ENCODE assay signal across 21 cellular contexts in the genomic region with DNA sequence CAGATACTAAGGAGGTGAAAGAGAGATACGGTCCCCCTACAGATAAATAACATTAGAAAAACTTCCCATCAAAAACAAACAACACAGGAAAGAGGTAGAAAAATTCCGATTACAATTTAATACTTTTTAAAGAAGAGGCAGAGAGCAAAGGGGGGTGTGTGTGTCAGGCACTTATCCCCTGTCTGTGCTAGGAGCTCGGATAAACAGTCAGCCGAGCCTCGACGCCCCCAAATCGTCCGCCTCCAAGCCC. TPM values are rescaled to one million over a fixed set of nuclear protein-coding genes. Genes with fewer than 3 reads are reported as not detected.
A peak's percentile ranks its signal among the peaks of the same experiment; 100 is the strongest.
DNase-seq lines count a peak whose midpoint lies in the region; ATAC-seq, FAIRE-seq and TF ChIP-seq lines count a peak whose summit lies in the region.
"Had no signal": no experiment of that assay in that cellular context is flagged by ENCODE, and none has a peak within 500 bp of the region (broad histone marks: within the 10 kb centered on the region; RNA-seq: fewer than 3 reads in every experiment).

No MANE protein-coding gene starts in this region.

- H3K36me3 ChIP-seq in GM12878 (ENCODE audit: control insufficient read depth in 2 of 2, insufficient read depth in 2 of 2, low read length in 1 of 2): no peaks in the 10 kb centered on the region
- H3K36me3 ChIP-seq in kidney epithelial cell (ENCODE audit: control insufficient read depth, insufficient read depth, low read length): peaks cover 5% of the 10 kb centered on the region
- H3K36me3 ChIP-seq: BLaER1 treated with 17β-estradiol and CSF1 and Interleukin-3, amounts not matched to agents 10 nM and 100 nM; heart left ventricle; right atrium auricular region; uterus had no signal

- POLR2A ChIA-PET in GM12878 (lab: Charles Lee): no interaction called here

- no peaks in the 10 kb centered on the region for H3K4me1 ChIP-seq in GM12878 (ENCODE audit: control insufficient read depth, insufficient read depth, low read length)

- peaks cover 30% of the 10 kb centered on the region for H3K4me1 Mint-ChIP-seq in activated naive CD4-positive, alpha-beta T cell treated with anti-CD3 and anti-CD28 coated beads, Interleukin-2, amount 50 U/mL, for 24 hours
- peaks cover 24% of the 10 kb centered on the region for H3K4me1 Mint-ChIP-seq in type B pancreatic cell (ENCODE audit: unreplicated experiment)

- 10% methylated on average over 8 of the region's 8 CpGs for WGBS in GM12878 (ENCODE audit: insufficient coverage, insufficient replicate concordance, low lambda C conversion rate, missing lambda C conversion rate)

- no peak overlapping the region for H2AFZ ChIP-seq in GM12878 (ENCODE audit: control insufficient read depth, low read depth, low read length)

- ATAC-seq in GM12878 (no peak), HG02885 (IDR thresholded peaks at IDR 0.05; ENCODE audit: poor library complexity, unreplicated experiment) (no peak)
- ATAC-seq: heart left ventricle had no signal

- intact Hi-C loops in GM12878 (cut with micrococcal nuclease; ENCODE audit: unreplicated experiment): loop anchor here (10.0 kb wide), 1 partner anchor 126 kb away; no protein-coding TSS in a partner anchor

- peaks cover 2% of the 10 kb centered on the region for H3K36me3 Mint-ChIP-seq in activated naive CD4-positive, alpha-beta T cell treated with anti-CD3 and anti-CD28 coated beads, Interleukin-2, amount 50 U/mL, for 24 hours
- no peaks in the 10 kb centered on the region for H3K36me3 Mint-ChIP-seq in type B pancreatic cell
- H3K36me3 Mint-ChIP-seq: activated naive CD8-positive, alpha-beta T cell treated with anti-CD3 and anti-CD28 coated beads for 36 hours had no signal

- peaks cover 50% of the 10 kb centered on the region for H3K27me3 Mint-ChIP-seq in activated naive CD4-positive, alpha-beta T cell treated with anti-CD3 and anti-CD28 coated beads, Interleukin-2, amount 50 U/mL, for 24 hours
- peaks cover 94% of the 10 kb centered on the region for H3K27me3 Mint-ChIP-seq in type B pancreatic cell

- H3K27me3 ChIP-seq in GM12878 (replicated peaks in 1 of 2; ENCODE audit: control insufficient read depth in 2 of 2, insufficient read depth in 2 of 2, low read length in 1 of 2): peaks cover 35 to 40% of the 10 kb centered on the region in 2 experiments
- peaks cover 4% of the 10 kb centered on the region for H3K27me3 ChIP-seq in kidney epithelial cell (ENCODE audit: control insufficient read depth, insufficient read depth, low read length)

- DNase-seq in activated naive CD4-positive, alpha-beta T cell treated with anti-CD3 and anti-CD28 coated beads, Interleukin-2, amount 50 U/mL, for 16 hours: no peak
- DNase-seq in GM12878 (ENCODE audit: low read depth, low spot score) (no peak), kidney epithelial cell (ENCODE audit: low read depth) (no peak), type B pancreatic cell (ENCODE audit: extremely low spot score, unreplicated experiment) (no peak), NCI-H2196 treated with DMSO at 0.1 percent for 48 hours (lab: John Stamatoyannopoulos, UW; ENCODE audit: unreplicated experiment) (no peak), NAMALWA (ENCODE audit: low spot score) (no peak)
- DNase-seq: activated CD4-positive, alpha-beta T cell treated with anti-CD3 and anti-CD28 coated beads, Interleukin-2, amount 10 ng/mL, durations not matched to agents 7 days and 5 days; activated naive CD8-positive, alpha-beta T cell treated with anti-CD3 and anti-CD28 coated beads for 36 hours; heart left ventricle; immature natural killer cell; NCI-H1105; NCI-H526 treated with DMSO at 0.1 percent for 48 hours; stimulated activated CD4-positive, alpha-beta T cell treated with anti-CD3 and anti-CD28 coated beads, Interleukin-4, amount 100 ng/mL, for 4 hours; substantia nigra; uterus had no signal

- H3K4me3 ChIP-seq in GM12878: no peak overlapping the region
- peak overlapping the region; percentile 72 for H3K4me3 ChIP-seq in kidney epithelial cell (ENCODE audit: low read depth, low read length)
- H3K4me3 ChIP-seq: BLaER1 treated with 17β-estradiol and CSF1 and Interleukin-3, amounts not matched to agents 10 nM and 100 nM; uterus had no signal

- no peak for TF ChIP-seq RAD21 in GM12878 (IDR thresholded peaks at IDR 0.05; ENCODE audit: insufficient read depth, low read depth, low read length)

- H3K27ac Mint-ChIP-seq in activated naive CD4-positive, alpha-beta T cell treated with anti-CD3 and anti-CD28 coated beads, Interleukin-2, amount 50 U/mL, for 24 hours: no peak overlapping the region
- H3K27ac Mint-ChIP-seq in type B pancreatic cell: no peak overlapping the region
- H3K27ac Mint-ChIP-seq: activated CD4-positive, alpha-beta T cell treated with anti-CD3 and anti-CD28 coated beads, Interleukin-2, amount 10 ng/mL, durations not matched to agents 7 days and 5 days; activated naive CD8-positive, alpha-beta T cell treated with anti-CD3 and anti-CD28 coated beads for 36 hours; immature natural killer cell had no signal

- RAD21 ChIA-PET in GM12878 (lab: Charles Lee; ENCODE audit: unreplicated experiment): no interaction called here

- in situ Hi-C loops in GM12878 (cut with MboI): no loop called here

- H3K9me3 Mint-ChIP-seq in activated naive CD4-positive, alpha-beta T cell treated with anti-CD3 and anti-CD28 coated beads, Interleukin-2, amount 50 U/mL, for 24 hours: no peaks in the 10 kb centered on the region
- H3K9me3 Mint-ChIP-seq in type B pancreatic cell: no peaks in the 10 kb centered on the region
- H3K9me3 Mint-ChIP-seq: activated CD4-positive, alpha-beta T cell treated with anti-CD3 and anti-CD28 coated beads, Interleukin-2, amount 10 ng/mL, durations not matched to agents 7 days and 5 days; activated naive CD8-positive, alpha-beta T cell treated with anti-CD3 and anti-CD28 coated beads for 36 hours had no signal

- no peaks in the 10 kb centered on the region for H3K9me3 ChIP-seq in GM12878 (replicated peaks; ENCODE audit: control insufficient read depth, insufficient read depth, low read length)
- H3K9me3 ChIP-seq: BLaER1 treated with 17β-estradiol and CSF1 and Interleukin-3, amounts not matched to agents 10 nM and 100 nM; heart left ventricle; right atrium auricular region; uterus had no signal

- no peaks in the 10 kb centered on the region for H3K79me2 ChIP-seq in GM12878 (ENCODE audit: control insufficient read depth, insufficient read depth, low read length)

- H3K27ac ChIP-seq in GM12878 (ENCODE audit: control insufficient read depth, insufficient read depth): no peak overlapping the region
- H3K27ac ChIP-seq: BLaER1 treated with 17β-estradiol and CSF1 and Interleukin-3, amounts not matched to agents 10 nM and 100 nM; heart left ventricle; right atrium auricular region; uterus had no signal

- H4K20me1 ChIP-seq in GM12878 (ENCODE audit: control insufficient read depth, insufficient read depth): peaks cover 2% of the 10 kb centered on the region; the same call in 1 of the 2 replicates

- no peak overlapping the region for H3K4me2 ChIP-seq in GM12878 (ENCODE audit: control insufficient read depth, insufficient read depth)
- H3K4me2 ChIP-seq: BLaER1 treated with 17β-estradiol and CSF1 and Interleukin-3, amounts not matched to agents 10 nM and 100 nM had no signal

- TF ChIP-seq EP300 in GM12878 (IDR thresholded peaks at IDR 0.05; ENCODE audit: borderline replicate concordance in 1 of 2, control insufficient read depth in 1 of 2, low read depth in 2 of 2, low read length in 2 of 2): no peak

- no peak for TF ChIP-seq CTCF in GM12878 (IDR thresholded peaks at IDR 0.05 in 2 of 3, conservative IDR thresholded peaks at IDR 0.05 in 1 of 3; ENCODE audit: control insufficient read depth in 2 of 3, extremely low read depth in 1 of 3, insufficient read depth in 1 of 3, low read depth in 3 of 3, low read length in 3 of 3)
- no peak for TF ChIP-seq CTCF in kidney epithelial cell (IDR thresholded peaks at IDR 0.05; ENCODE audit: insufficient read depth, low read length, poor library complexity, severe bottlenecking)
- TF ChIP-seq CTCF in type B pancreatic cell (conservative IDR thresholded peaks at IDR 0.05): no peak

- BruUV-seq in GM12878 (replicated peaks; lab: Mats Ljungman, UMichigan): no TSS peak

- no peak overlapping the region for H3K9ac ChIP-seq in GM12878 (ENCODE audit: control insufficient read depth, insufficient read depth, low read length)
- H3K9ac ChIP-seq: BLaER1 treated with 17β-estradiol and CSF1 and Interleukin-3, amounts not matched to agents 10 nM and 100 nM had no signal

- CTCF ChIA-PET in GM12878 (lab: Yijun Ruan, JAX): no interaction called here

- no peak for FAIRE-seq in GM12878 (lab: Jason Lieb, UNC)

- peak overlapping the region; percentile 65 for H3K4me3 Mint-ChIP-seq in activated naive CD4-positive, alpha-beta T cell treated with anti-CD3 and anti-CD28 coated beads, Interleukin-2, amount 50 U/mL, for 24 hours
- H3K4me3 Mint-ChIP-seq in type B pancreatic cell: peak overlapping the region; percentile 73
- H3K4me3 Mint-ChIP-seq: activated CD4-positive, alpha-beta T cell treated with anti-CD3 and anti-CD28 coated beads, Interleukin-2, amount 10 ng/mL, durations not matched to agents 7 days and 5 days; activated naive CD8-positive, alpha-beta T cell treated with anti-CD3 and anti-CD28 coated beads for 36 hours; immature natural killer cell had no signal

- SMC1A ChIA-PET in GM12878 (lab: Charles Lee; ENCODE audit: uncharacterized antibody, unreplicated experiment): no interaction called here

- no peak for TF ChIP-seq POLR2A in GM12878 (IDR thresholded peaks at IDR 0.05; ENCODE audit: low read depth, low read length)

TF ChIP-seq in GM12878, 131 proteins besides CTCF, POLR2A, EP300 and RAD21:
- TF ChIP-seq PAX8 (IDR thresholded peaks at IDR 0.05) (no peak), EZH2 (IDR thresholded peaks at IDR 0.05; ENCODE audit: borderline replicate concordance, control insufficient read depth, low read depth, low read length) (0 out of 2 replicates have a peak, but pooled peaks have one; percentile 37)

RNA-seq across cellular contexts. Expression of a gene that starts 3.6 kb away (rescaled TPM):
- total RNA-seq in GM12878 (2013; cell fraction: nucleolus; rRNA removed): not detected in 2 replicates
- total RNA-seq in GM12878 (2014; rRNA removed) (not detected in 2 replicates), GM12878 (2014; rRNA removed; fragmentation: Illumina TruSeq; extraction: Trizol) (not detected in 2 replicates), GM12878 (2021) (not detected in 2 replicates), kidney epithelial cell (5.1 and 7.9 TPM in 2 replicates), type B pancreatic cell (ENCODE audit: low replicate concordance) (0.19 and 4.4 TPM in 2 replicates)
- not detected for polyA plus RNA-seq in GM12878 (2011; ENCODE audit: low read depth)
- polyA plus RNA-seq in GM12878 (2011; rRNA removed) (not detected in 2 replicates), GM12878 (2014; fragmentation: Illumina TruSeq; extraction: Trizol) (not detected in 2 replicates), GM12878 (2014; fragmentation: Nextera tagmentation; extraction: Ambion mirVana) (not detected), GM12878 (2014; rRNA removed) (not detected in 2 replicates), GM12878 (2016; fragmentation: Nextera tagmentation; extraction: Ambion mirVana) (not detected)
- polyA plus RNA-seq in GM12878 (2011; cell fraction: cytosol; rRNA removed): not detected in 2 replicates
- polyA plus RNA-seq in GM12878 (2011; cell fraction: nucleus; rRNA removed): 0.10 and 0.15 TPM in 2 replicates
- polyA plus RNA-seq in GM12878 (2012): not detected in 2 replicates
- not detected in 2 replicates for polyA minus RNA-seq in GM12878 (2011; rRNA and poly(A)+ RNA removed)
- not detected in 2 replicates for polyA minus RNA-seq in GM12878 (2011; cell fraction: cytosol; rRNA and poly(A)+ RNA removed)
- polyA minus RNA-seq in GM12878 (2011; cell fraction: nucleus; rRNA and poly(A)+ RNA removed): not detected in 2 replicates
- total RNA-seq: activated CD4-positive, alpha-beta T cell treated with anti-CD3 and anti-CD28 coated beads, Interleukin-2, amount 10 ng/mL, durations not matched to agents 7 days and 5 days; activated naive CD8-positive, alpha-beta T cell treated with anti-CD3 and anti-CD28 coated beads for 36 hours; heart left ventricle; lower leg skin; mucosa of gallbladder; right atrium auricular region had no signal
- polyA plus RNA-seq: heart left ventricle, immature natural killer cell had no signal
